In genomic region chr11:2992234-2992999, GRCh38 we compare ENCODE assay signal across 1 cellular context.
TF ChIP-seq lines count a peak whose summit lies in the region.

A gene with protein sequence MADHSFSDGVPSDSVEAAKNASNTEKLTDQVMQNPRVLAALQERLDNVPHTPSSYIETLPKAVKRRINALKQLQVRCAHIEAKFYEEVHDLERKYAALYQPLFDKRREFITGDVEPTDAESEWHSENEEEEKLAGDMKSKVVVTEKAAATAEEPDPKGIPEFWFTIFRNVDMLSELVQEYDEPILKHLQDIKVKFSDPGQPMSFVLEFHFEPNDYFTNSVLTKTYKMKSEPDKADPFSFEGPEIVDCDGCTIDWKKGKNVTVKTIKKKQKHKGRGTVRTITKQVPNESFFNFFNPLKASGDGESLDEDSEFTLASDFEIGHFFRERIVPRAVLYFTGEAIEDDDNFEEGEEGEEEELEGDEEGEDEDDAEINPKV (minus strand): TSS chr11:2992329. CDS start chr11:2979220, 13,109 bp downstream.

TF ChIP-seq in K562, 482 proteins besides CTCF, POLR2A, EP300 and RAD21 (continued from another document and continues in another):
- TF ChIP-seq, protein P1, sequence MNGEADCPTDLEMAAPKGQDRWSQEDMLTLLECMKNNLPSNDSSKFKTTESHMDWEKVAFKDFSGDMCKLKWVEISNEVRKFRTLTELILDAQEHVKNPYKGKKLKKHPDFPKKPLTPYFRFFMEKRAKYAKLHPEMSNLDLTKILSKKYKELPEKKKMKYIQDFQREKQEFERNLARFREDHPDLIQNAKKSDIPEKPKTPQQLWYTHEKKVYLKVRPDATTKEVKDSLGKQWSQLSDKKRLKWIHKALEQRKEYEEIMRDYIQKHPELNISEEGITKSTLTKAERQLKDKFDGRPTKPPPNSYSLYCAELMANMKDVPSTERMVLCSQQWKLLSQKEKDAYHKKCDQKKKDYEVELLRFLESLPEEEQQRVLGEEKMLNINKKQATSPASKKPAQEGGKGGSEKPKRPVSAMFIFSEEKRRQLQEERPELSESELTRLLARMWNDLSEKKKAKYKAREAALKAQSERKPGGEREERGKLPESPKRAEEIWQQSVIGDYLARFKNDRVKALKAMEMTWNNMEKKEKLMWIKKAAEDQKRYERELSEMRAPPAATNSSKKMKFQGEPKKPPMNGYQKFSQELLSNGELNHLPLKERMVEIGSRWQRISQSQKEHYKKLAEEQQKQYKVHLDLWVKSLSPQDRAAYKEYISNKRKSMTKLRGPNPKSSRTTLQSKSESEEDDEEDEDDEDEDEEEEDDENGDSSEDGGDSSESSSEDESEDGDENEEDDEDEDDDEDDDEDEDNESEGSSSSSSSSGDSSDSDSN (IDR thresholded peaks at IDR 0.05; ENCODE audit: borderline replicate concordance in 1 of 2, low read depth in 2 of 2, low read length in 2 of 2), result no peak; a peak in 1 of 4 replicates
- TF ChIP-seq, protein P2, sequence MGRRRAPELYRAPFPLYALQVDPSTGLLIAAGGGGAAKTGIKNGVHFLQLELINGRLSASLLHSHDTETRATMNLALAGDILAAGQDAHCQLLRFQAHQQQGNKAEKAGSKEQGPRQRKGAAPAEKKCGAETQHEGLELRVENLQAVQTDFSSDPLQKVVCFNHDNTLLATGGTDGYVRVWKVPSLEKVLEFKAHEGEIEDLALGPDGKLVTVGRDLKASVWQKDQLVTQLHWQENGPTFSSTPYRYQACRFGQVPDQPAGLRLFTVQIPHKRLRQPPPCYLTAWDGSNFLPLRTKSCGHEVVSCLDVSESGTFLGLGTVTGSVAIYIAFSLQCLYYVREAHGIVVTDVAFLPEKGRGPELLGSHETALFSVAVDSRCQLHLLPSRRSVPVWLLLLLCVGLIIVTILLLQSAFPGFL (CRISPR knock-in tag; IDR thresholded peaks at IDR 0.05), result no peak
- TF ChIP-seq ZBTB1 (CRISPR knock-in tag; IDR thresholded peaks at IDR 0.05; ENCODE audit: borderline replicate concordance, low read depth) (0 out of 2 replicates have a peak, but pooled peaks have one; percentile 76), PHF20 (IDR thresholded peaks at IDR 0.05; ENCODE audit: partially characterized antibody) (peak; percentile 23), OTX1 (CRISPR knock-in tag; IDR thresholded peaks at IDR 0.05) (no peak), MAZ (CRISPR knock-in tag; conservative IDR thresholded peaks at IDR 0.05 in 1 of 2, IDR thresholded peaks at IDR 0.05 in 1 of 2) (peak in 1 of 2 experiments; percentile 41; a peak in 1 of 4 replicates), ZNF79 (CRISPR knock-in tag; IDR thresholded peaks at IDR 0.05; ENCODE audit: low read depth) (no peak), ILK (tag; IDR thresholded peaks at IDR 0.05; ENCODE audit: borderline replicate concordance, low read depth) (no peak), TCF7L2 (IDR thresholded peaks at IDR 0.05; ENCODE audit: low read depth, low read length) (no peak), TCF7 (IDR thresholded peaks at IDR 0.05; ENCODE audit: borderline replicate concordance) (no peak), RBBP5 (IDR thresholded peaks at IDR 0.05; ENCODE audit: borderline replicate concordance, insufficient read depth, low read length, poor library complexity, severe bottlenecking) (peak; percentile 89), BCOR (IDR thresholded peaks at IDR 0.05) (peak; percentile 28; the same call in 1 of the 2 replicates), LARP7 (IDR thresholded peaks at IDR 0.05) (0 out of 2 replicates have a peak, but pooled peaks have one; percentile 43), CBFB (CRISPR knock-in tag; IDR thresholded peaks at IDR 0.05) (peak; percentile 90), ZNF124 (CRISPR knock-in tag; IDR thresholded peaks at IDR 0.05) (no peak), MITF (IDR thresholded peaks at IDR 0.05) (no peak), PTTG1 (tag; IDR thresholded peaks at IDR 0.05; ENCODE audit: low read depth) (no peak), ZNF133 (CRISPR knock-in tag; IDR thresholded peaks at IDR 0.05) (no peak), NFE2L1 (tag; IDR thresholded peaks at IDR 0.05; ENCODE audit: borderline replicate concordance, low read depth) (no peak), FOXA3 (CRISPR knock-in tag; conservative IDR thresholded peaks at IDR 0.05 in 1 of 2, IDR thresholded peaks at IDR 0.05 in 1 of 2) (no peak), CBFA2T3 (IDR thresholded peaks at IDR 0.05) (no peak), HINFP (tag; conservative IDR thresholded peaks at IDR 0.05; ENCODE audit: low read depth) (no peak), ZNF75A (CRISPR knock-in tag; IDR thresholded peaks at IDR 0.05) (no peak), SP1 (CRISPR knock-in tag; IDR thresholded peaks at IDR 0.05) (no peak; the same call in 1 of the 2 replicates), NR2C2 (CRISPR knock-in tag; IDR thresholded peaks at IDR 0.05) (0 out of 2 replicates have a peak, but pooled peaks have one; percentile 20), NR2C2 (tag; IDR thresholded peaks at IDR 0.05) (peak; percentile 67; the same call in 1 of the 2 replicates), JUND (IDR thresholded peaks at IDR 0.05; ENCODE audit: borderline replicate concordance, low read depth, low read length) (no peak), JUND (tag; IDR thresholded peaks at IDR 0.05; ENCODE audit: borderline replicate concordance, low read depth, low read length) (no peak; the same call in 2 of the 3 replicates), CBX2 (IDR thresholded peaks at IDR 0.05; ENCODE audit: insufficient read depth, low read length, poor library complexity, severe bottlenecking) (no peak), ZNF830 (CRISPR knock-in tag; IDR thresholded peaks at IDR 0.05) (peak; percentile 62; the same call in 1 of the 2 replicates), SIRT6 (IDR thresholded peaks at IDR 0.05; ENCODE audit: low read depth, low read length) (no peak), ZEB2 (IDR thresholded peaks at IDR 0.05) (no peak), NCOA6 (IDR thresholded peaks at IDR 0.05) (no peak), ZNF589 (CRISPR knock-in tag; IDR thresholded peaks at IDR 0.05; ENCODE audit: low read depth) (no peak), ZNF232 (CRISPR knock-in tag; IDR thresholded peaks at IDR 0.05) (no peak), ZNF217 (CRISPR knock-in tag; IDR thresholded peaks at IDR 0.05) (no peak), ZNF143 (CRISPR knock-in tag; IDR thresholded peaks at IDR 0.05) (no peak), U2AF2 (optimal IDR thresholded peaks at IDR 0.05; ENCODE audit: low read depth, low read length) (no peak), FOS (IDR thresholded peaks at IDR 0.05; ENCODE audit: extremely low read depth, insufficient read length) (peak; percentile 83), BACH1 (tag; IDR thresholded peaks at IDR 0.05) (no peak), ZNF518B (CRISPR knock-in tag; IDR thresholded peaks at IDR 0.05) (no peak), SRSF9 (IDR thresholded peaks at IDR 0.05; ENCODE audit: borderline replicate concordance, low read depth, low read length) (no peak)
- TF ChIP-seq, protein P3, sequence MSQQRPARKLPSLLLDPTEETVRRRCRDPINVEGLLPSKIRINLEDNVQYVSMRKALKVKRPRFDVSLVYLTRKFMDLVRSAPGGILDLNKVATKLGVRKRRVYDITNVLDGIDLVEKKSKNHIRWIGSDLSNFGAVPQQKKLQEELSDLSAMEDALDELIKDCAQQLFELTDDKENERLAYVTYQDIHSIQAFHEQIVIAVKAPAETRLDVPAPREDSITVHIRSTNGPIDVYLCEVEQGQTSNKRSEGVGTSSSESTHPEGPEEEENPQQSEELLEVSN (IDR thresholded peaks at IDR 0.05; ENCODE audit: borderline replicate concordance in 1 of 2, extremely low read depth in 1 of 2, insufficient read depth in 1 of 2, insufficient read length in 1 of 2, low read depth in 1 of 2, low read length in 1 of 2, poor library complexity in 1 of 2, severe bottlenecking in 1 of 2), result peak in 1 of 2 experiments; percentile 53
- TF ChIP-seq, protein P4, sequence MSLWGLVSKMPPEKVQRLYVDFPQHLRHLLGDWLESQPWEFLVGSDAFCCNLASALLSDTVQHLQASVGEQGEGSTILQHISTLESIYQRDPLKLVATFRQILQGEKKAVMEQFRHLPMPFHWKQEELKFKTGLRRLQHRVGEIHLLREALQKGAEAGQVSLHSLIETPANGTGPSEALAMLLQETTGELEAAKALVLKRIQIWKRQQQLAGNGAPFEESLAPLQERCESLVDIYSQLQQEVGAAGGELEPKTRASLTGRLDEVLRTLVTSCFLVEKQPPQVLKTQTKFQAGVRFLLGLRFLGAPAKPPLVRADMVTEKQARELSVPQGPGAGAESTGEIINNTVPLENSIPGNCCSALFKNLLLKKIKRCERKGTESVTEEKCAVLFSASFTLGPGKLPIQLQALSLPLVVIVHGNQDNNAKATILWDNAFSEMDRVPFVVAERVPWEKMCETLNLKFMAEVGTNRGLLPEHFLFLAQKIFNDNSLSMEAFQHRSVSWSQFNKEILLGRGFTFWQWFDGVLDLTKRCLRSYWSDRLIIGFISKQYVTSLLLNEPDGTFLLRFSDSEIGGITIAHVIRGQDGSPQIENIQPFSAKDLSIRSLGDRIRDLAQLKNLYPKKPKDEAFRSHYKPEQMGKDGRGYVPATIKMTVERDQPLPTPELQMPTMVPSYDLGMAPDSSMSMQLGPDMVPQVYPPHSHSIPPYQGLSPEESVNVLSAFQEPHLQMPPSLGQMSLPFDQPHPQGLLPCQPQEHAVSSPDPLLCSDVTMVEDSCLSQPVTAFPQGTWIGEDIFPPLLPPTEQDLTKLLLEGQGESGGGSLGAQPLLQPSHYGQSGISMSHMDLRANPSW (CRISPR knock-in tag; IDR thresholded peaks at IDR 0.05), result peak; percentile 12; the same call in 1 of the 2 replicates
- TF ChIP-seq, protein P5, sequence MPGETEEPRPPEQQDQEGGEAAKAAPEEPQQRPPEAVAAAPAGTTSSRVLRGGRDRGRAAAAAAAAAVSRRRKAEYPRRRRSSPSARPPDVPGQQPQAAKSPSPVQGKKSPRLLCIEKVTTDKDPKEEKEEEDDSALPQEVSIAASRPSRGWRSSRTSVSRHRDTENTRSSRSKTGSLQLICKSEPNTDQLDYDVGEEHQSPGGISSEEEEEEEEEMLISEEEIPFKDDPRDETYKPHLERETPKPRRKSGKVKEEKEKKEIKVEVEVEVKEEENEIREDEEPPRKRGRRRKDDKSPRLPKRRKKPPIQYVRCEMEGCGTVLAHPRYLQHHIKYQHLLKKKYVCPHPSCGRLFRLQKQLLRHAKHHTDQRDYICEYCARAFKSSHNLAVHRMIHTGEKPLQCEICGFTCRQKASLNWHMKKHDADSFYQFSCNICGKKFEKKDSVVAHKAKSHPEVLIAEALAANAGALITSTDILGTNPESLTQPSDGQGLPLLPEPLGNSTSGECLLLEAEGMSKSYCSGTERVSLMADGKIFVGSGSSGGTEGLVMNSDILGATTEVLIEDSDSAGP (CRISPR knock-in tag; IDR thresholded peaks at IDR 0.05), result no peak
- TF ChIP-seq, protein P6, sequence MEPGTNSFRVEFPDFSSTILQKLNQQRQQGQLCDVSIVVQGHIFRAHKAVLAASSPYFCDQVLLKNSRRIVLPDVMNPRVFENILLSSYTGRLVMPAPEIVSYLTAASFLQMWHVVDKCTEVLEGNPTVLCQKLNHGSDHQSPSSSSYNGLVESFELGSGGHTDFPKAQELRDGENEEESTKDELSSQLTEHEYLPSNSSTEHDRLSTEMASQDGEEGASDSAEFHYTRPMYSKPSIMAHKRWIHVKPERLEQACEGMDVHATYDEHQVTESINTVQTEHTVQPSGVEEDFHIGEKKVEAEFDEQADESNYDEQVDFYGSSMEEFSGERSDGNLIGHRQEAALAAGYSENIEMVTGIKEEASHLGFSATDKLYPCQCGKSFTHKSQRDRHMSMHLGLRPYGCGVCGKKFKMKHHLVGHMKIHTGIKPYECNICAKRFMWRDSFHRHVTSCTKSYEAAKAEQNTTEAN (CRISPR knock-in tag; IDR thresholded peaks at IDR 0.05), result peak; percentile 91; the same call in 1 of the 2 replicates
